ENCODE assay signal across 21 cellular contexts in genomic region chr3:80000022-80000421, GRCh38.
DNase-seq lines count a peak whose midpoint lies in the region; ATAC-seq and TF ChIP-seq lines count a peak whose summit lies in the region.
"Had no signal": no experiment of that assay in that cellular context is flagged by ENCODE, and none has a peak within 500 bp of the region (broad histone marks: within the 10 kb centered on the region; RNA-seq: fewer than 3 reads in every experiment).

No MANE protein-coding gene starts in this region.

- no peak for ATAC-seq in HG03097 (IDR thresholded peaks at IDR 0.05; ENCODE audit: low FRiP score, unreplicated experiment)

- H3K4me3 Mint-ChIP-seq in type B pancreatic cell, result no peak overlapping the region
- H3K4me3 Mint-ChIP-seq: CD14-positive monocyte had no signal

- H3K9me3 Mint-ChIP-seq in type B pancreatic cell, result no peaks in the 10 kb centered on the region

- peak; percentile 33 for DNase-seq in SIG-M5 treated with dmso at 0.1 percent for 504 hours (lab: John Stamatoyannopoulos, UW; ENCODE audit: unreplicated experiment)
- DNase-seq in SIG-M5 (lab: John Stamatoyannopoulos, UW), result no peak
- DNase-seq in M059J (ENCODE audit: low read depth), result peak; percentile 25
- DNase-seq in astrocyte of the hippocampus (ENCODE audit: low read depth, low spot score), result peak; percentile 8
- DNase-seq in iris pigment epithelial cell (ENCODE audit: low read depth), result peak; percentile 27
- no peak for DNase-seq in type B pancreatic cell (ENCODE audit: extremely low spot score, unreplicated experiment)
- DNase-seq in NCI-H345 treated with DMSO at 0.1 percent for 48 hours (lab: John Stamatoyannopoulos, UW; ENCODE audit: unreplicated experiment), result no peak
- DNase-seq: DND-41, H7, Karpas-422, MG63, NCI-H1417, NCI-H1694 treated with DMSO at 0.1 percent for 48 hours, NCI-H2081 treated with DMSO at 0.1 percent for 48 hours, NCI-H2171 treated with DMSO at 0.1 percent for 48 hours, NCI-H446, NCI-H526 treated with DMSO at 0.1 percent for 48 hours, OCI-M1, SHP77 had no signal

- H3K4me1 Mint-ChIP-seq in type B pancreatic cell (ENCODE audit: unreplicated experiment), result no peaks in the 10 kb centered on the region
- H3K4me1 Mint-ChIP-seq: CD14-positive monocyte had no signal

- TF ChIP-seq CTCF in type B pancreatic cell (conservative IDR thresholded peaks at IDR 0.05), result no peak

- H3K27me3 Mint-ChIP-seq in type B pancreatic cell, result peaks cover 5% of the 10 kb centered on the region

- no peak overlapping the region for H3K27ac Mint-ChIP-seq in type B pancreatic cell
- H3K27ac Mint-ChIP-seq: CD14-positive monocyte had no signal

- H3K36me3 Mint-ChIP-seq in type B pancreatic cell, result no peaks in the 10 kb centered on the region
- H3K36me3 Mint-ChIP-seq: CD14-positive monocyte had no signal

Comparison
In these comparisons a context has a peak if more than half of its experiments do, and no peak if none do; other contexts are left out.
1. DNase-seq: peak in SIG-M5 treated with dmso at 0.1 percent for 504 hours (single experiment), M059J (single experiment), astrocyte of the hippocampus (single experiment) and iris pigment epithelial cell (single experiment); none in SIG-M5 (single experiment), type B pancreatic cell (single experiment) and NCI-H345 treated with DMSO at 0.1 percent for 48 hours (single experiment).